In the genomic region with DNA sequence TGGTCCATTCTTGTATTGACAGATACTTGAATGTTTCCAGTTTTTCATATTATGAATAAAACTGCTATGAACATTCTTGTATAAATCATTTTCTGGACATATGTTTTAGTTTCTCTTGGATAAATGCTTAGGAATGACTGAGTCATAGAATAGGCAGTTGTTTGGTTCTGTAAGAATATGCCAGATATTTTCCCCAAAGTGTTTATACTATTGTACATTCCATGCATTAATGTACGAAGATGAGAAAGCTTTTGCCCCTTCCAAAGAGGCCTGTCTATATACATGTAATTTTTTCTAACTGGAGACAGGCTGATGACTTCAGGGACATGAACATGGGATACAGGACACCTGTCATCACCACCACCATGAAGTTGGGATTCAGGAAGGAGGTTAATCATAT, we compare ENCODE assay signal across 19 cellular contexts. TPM values are rescaled to one million over a fixed set of nuclear protein-coding genes. Genes with fewer than 3 reads are reported as not detected.
DNase-seq lines count a peak whose midpoint lies in the region; ATAC-seq and TF ChIP-seq lines count a peak whose summit lies in the region.
"Had no signal": no experiment of that assay in that cellular context is flagged by ENCODE, and none has a peak within 500 bp of the region (broad histone marks: within the 10 kb centered on the region; RNA-seq: fewer than 3 reads in every experiment).

No MANE protein-coding gene starts in this region.

- peaks cover 11% of the 10 kb centered on the region for H3K36me3 Mint-ChIP-seq in T-helper 17 cell (ENCODE audit: low read depth)

- H3K9me2 ChIP-seq in GM23248 (ENCODE audit: insufficient read depth) = no peaks in the 10 kb centered on the region

- H3K4me3 Mint-ChIP-seq in T-helper 17 cell = no peak overlapping the region
- H3K4me3 Mint-ChIP-seq: nephron had no signal

- H3K4me3 ChIP-seq in GM23248 (peak overlapping the region; percentile 35; the same call in 1 of the 2 replicates), WERI-Rb-1 (ENCODE audit: low read depth, low read length) (no peak overlapping the region)
- H3K4me3 ChIP-seq: right atrium auricular region had no signal

- TF ChIP-seq CTCF in WERI-Rb-1 (IDR thresholded peaks at IDR 0.05; ENCODE audit: low read depth, low read length) = no peak

- in situ Hi-C loops in GM23248 (cut with MboI) = no loop called here

- no peak overlapping the region for H2AFZ ChIP-seq in GM23248

- H3K9me3 ChIP-seq in GM23248 (ENCODE audit: low read depth) = no peaks in the 10 kb centered on the region
- no peaks in the 10 kb centered on the region for H3K9me3 ChIP-seq in T-helper 17 cell (ENCODE audit: control insufficient read depth, low read length, poor library complexity, severe bottlenecking)
- no peaks in the 10 kb centered on the region for H3K9me3 ChIP-seq in WERI-Rb-1 (ENCODE audit: severe bottlenecking)
- H3K9me3 ChIP-seq: right atrium auricular region had no signal

- H3K79me2 ChIP-seq in GM23248 (ENCODE audit: insufficient read depth) = no peaks in the 10 kb centered on the region

- peaks cover 45% of the 10 kb centered on the region for H3F3A ChIP-seq in GM23248 (ENCODE audit: insufficient read depth)

- no peak overlapping the region for H3K9ac ChIP-seq in GM23248

- H3K27me3 Mint-ChIP-seq in T-helper 17 cell = no peaks in the 10 kb centered on the region

- peaks cover 31% of the 10 kb centered on the region for H3K4me1 Mint-ChIP-seq in T-helper 17 cell
- H3K4me1 Mint-ChIP-seq: nephron had no signal

- peak overlapping the region; percentile 3 for H3K27ac Mint-ChIP-seq in T-helper 17 cell
- H3K27ac Mint-ChIP-seq: nephron had no signal

- DNase-seq in GM23248 = peak; percentile 78
- no peak for DNase-seq in T-helper 17 cell
- peak; percentile 61 for DNase-seq in fibroblast of the conjunctiva (ENCODE audit: low read depth)
- DNase-seq in NCI-H2081 (lab: John Stamatoyannopoulos, UW) = no peak
- DNase-seq in WERI-Rb-1 = no peak
- DNase-seq in activated gamma-delta T cell treated with Interleukin-2 at 50 U/mL for 16 hours = no peak
- DNase-seq: activated CD4-positive, alpha-beta T cell treated with anti-CD3 and anti-CD28 coated beads for 1 hour; activated CD8-positive, alpha-beta memory T cell treated with anti-CD3 and anti-CD28 coated beads, Interleukin-2, amount 50 U/mL, for 48 hours; activated naive CD4-positive, alpha-beta T cell treated with anti-CD3 and anti-CD28 coated beads, Interleukin-2, amount 50 U/mL, for 16 hours; caudate nucleus; GDM1; NCI-H1048; NCI-H2171 treated with DMSO at 0.1 percent for 48 hours; stimulated activated CD4-positive, alpha-beta T cell treated with anti-CD3 and anti-CD28 coated beads, Interleukin-2, amount 100 ng/mL, for 24 hours; substantia nigra had no signal

- H3K27me3 ChIP-seq in GM23248 (replicated peaks; ENCODE audit: insufficient read depth) (no peaks in the 10 kb centered on the region), WERI-Rb-1 (ENCODE audit: insufficient read depth, low read depth, severe bottlenecking) (no peaks in the 10 kb centered on the region)
- H3K27me3 ChIP-seq: right atrium auricular region had no signal

- H3K36me3 ChIP-seq in GM23248 (ENCODE audit: low read depth) = 0 out of 2 replicates have a peak, but pooled peaks cover 3% of the 10 kb centered on the region
- peaks cover 2% of the 10 kb centered on the region for H3K36me3 ChIP-seq in WERI-Rb-1
- H3K36me3 ChIP-seq: right atrium auricular region had no signal

- H4K20me1 ChIP-seq in GM23248 (ENCODE audit: insufficient read depth) = no peaks in the 10 kb centered on the region

- peak overlapping the region; percentile 65 for H3K4me2 ChIP-seq in GM23248 (ENCODE audit: unreplicated experiment)

- peak overlapping the region; percentile 54 for H3K27ac ChIP-seq in GM23248
- no peak overlapping the region for H3K27ac ChIP-seq in WERI-Rb-1
- H3K27ac ChIP-seq: right atrium auricular region had no signal

- ATAC-seq in T-helper 17 cell (no peak), HG03520 (IDR thresholded peaks at IDR 0.05; ENCODE audit: unreplicated experiment) (no peak)

- H3K4me1 ChIP-seq in GM23248 (ENCODE audit: insufficient read depth) = peaks cover 46% of the 10 kb centered on the region
- H3K4me1 ChIP-seq: right atrium auricular region had no signal

- WGBS in GM23248 (ENCODE audit: low coverage in 1 of 2, low lambda C conversion rate in 2 of 2, missing lambda C conversion rate in 2 of 2), 2 experiments = 0 to 5% methylated on average over 1 of the region's 1 CpG

RNA-seq across cellular contexts. Expression of gene NBPF3, which starts 11.3 kb away (rescaled TPM):
- 14.1 and 18.5 TPM in 2 replicates for total RNA-seq in GM23248 (2014; rRNA removed; shearing (Covaris generic))
- 7.5 and 8.9 TPM in 2 replicates for polyA plus RNA-seq in GM23248 (2016; fragmentation: Nextera tagmentation; extraction: Ambion mirVana)
- total RNA-seq in T-helper 17 cell = 10 to 100 TPM; 11.4 to 15.6 TPM

RNA-seq across cellular contexts. Expression of gene ALPL, which starts 58.0 kb away (rescaled TPM):
- not detected in 2 replicates for total RNA-seq in GM23248 (2014; rRNA removed; shearing (Covaris generic))
- 0.35 and 0.95 TPM in 2 replicates for polyA plus RNA-seq in GM23248 (2016; fragmentation: Nextera tagmentation; extraction: Ambion mirVana)
- not detected for total RNA-seq in T-helper 17 cell
- total RNA-seq: lung microvascular endothelial cell had no signal

Comparison
In these comparisons a context has a peak if more than half of its experiments do, and no peak if none do; other contexts are left out.
1. DNase-seq: peak in GM23248 (single experiment) and fibroblast of the conjunctiva (single experiment); none in T-helper 17 cell (0 of 3), NCI-H2081 (0 of 2), WERI-Rb-1 (single experiment) and activated gamma-delta T cell treated with Interleukin-2 at 50 U/mL for 16 hours (single experiment).